In genomic region chr11:59801981-59802638, GRCh38 we compare ENCODE assay signal across 9 cellular contexts. TPM values are rescaled to one million over a fixed set of nuclear protein-coding genes. Genes with fewer than 3 reads are reported as not detected.
DNase-seq lines count a peak whose midpoint lies in the region; ATAC-seq and TF ChIP-seq lines count a peak whose summit lies in the region.
"Had no signal": no experiment of that assay in that cellular context is flagged by ENCODE, and none has a peak within 500 bp of the region (broad histone marks: within the 10 kb centered on the region; RNA-seq: fewer than 3 reads in every experiment).

No MANE protein-coding gene starts in this region.

- CTCF ChIA-PET in RWPE1 (lab: Yijun Ruan, JAX) = interaction anchor here (2.4 kb wide), 1 partner anchor 47 kb away, joined by 33 read pairs; the partner anchor contains the start of gene STX3

- no peak overlapping the region for H3K4me3 ChIP-seq in mesodermal cell (ENCODE audit: extremely low read depth, insufficient read depth, low read length, poor library complexity, severe bottlenecking)

- no peak overlapping the region for H3K4me3 Mint-ChIP-seq in immature natural killer cell
- H3K4me3 Mint-ChIP-seq: activated B cell treated with CpG ODN at 0.5 μM for 24 hours had no signal

- H3K27ac Mint-ChIP-seq in immature natural killer cell = no peak overlapping the region
- H3K27ac Mint-ChIP-seq: activated B cell treated with CpG ODN at 0.5 μM for 24 hours had no signal

- peaks cover 0 to 3% (median 2%) of the 10 kb centered on the region in 3 donors for H3K27me3 Mint-ChIP-seq in immature natural killer cell (ENCODE audit: low read depth in 3 of 3)
- H3K27me3 Mint-ChIP-seq: activated B cell treated with CpG ODN at 0.5 μM for 24 hours had no signal

- TF ChIP-seq CTCF in RWPE1 (conservative IDR thresholded peaks at IDR 0.05; ENCODE audit: low read depth) = no peak

- H3K9me3 Mint-ChIP-seq in immature natural killer cell = no peaks in the 10 kb centered on the region
- H3K9me3 Mint-ChIP-seq: activated B cell treated with CpG ODN at 0.5 μM for 24 hours had no signal

- ATAC-seq in HG03025 (IDR thresholded peaks at IDR 0.05; ENCODE audit: low FRiP score, unreplicated experiment) = peak; percentile 17

- WGBS in mesodermal cell (ENCODE audit: insufficient coverage in 2 of 2), 2 experiments = 60 to 74% methylated on average over 5 of the region's 5 CpGs

- peaks cover 18 to 32% (median 21%) of the 10 kb centered on the region in 3 donors for H3K36me3 Mint-ChIP-seq in immature natural killer cell

- no peaks in the 10 kb centered on the region for H3K9me3 ChIP-seq in mesodermal cell (ENCODE audit: control insufficient read depth, low read length)

- H3K4me1 ChIP-seq in mesodermal cell (ENCODE audit: control insufficient read depth, insufficient read depth, low read length, poor library complexity, severe bottlenecking) = peaks cover 10% of the 10 kb centered on the region

- peak overlapping the region; percentile 78 for H3K27ac ChIP-seq in mesodermal cell (ENCODE audit: low read depth, low read length, severe bottlenecking)
- H3K27ac ChIP-seq in RWPE1 = no peak overlapping the region

- DNase-seq in C1 segment of cervical spinal cord (lab: John Stamatoyannopoulos, UW) (peak in 9 of 14 donors; percentile 8 to 75 (median 39)), cerebellum (ENCODE audit: low spot score) (peak; percentile 51), RWPE1 (ENCODE audit: low spot score) (no peak), immature natural killer cell (no peak), NAMALWA (ENCODE audit: low spot score) (no peak)
- no peak for DNase-seq in stimulated activated CD4-positive, alpha-beta T cell treated with anti-CD3 and anti-CD28 coated beads, Interleukin-1b, Interleukin-23, amount 100 ng/mL, for 48 hours
- DNase-seq: activated B cell treated with CpG ODN at 0.5 μM for 24 hours had no signal

- peaks cover 0 to 7% of the 10 kb centered on the region in 2 donors for H3K4me1 Mint-ChIP-seq in immature natural killer cell
- H3K4me1 Mint-ChIP-seq: activated B cell treated with CpG ODN at 0.5 μM for 24 hours had no signal

- H3K36me3 ChIP-seq in mesodermal cell (ENCODE audit: control insufficient read depth, insufficient read depth, low read length) = peaks cover 69% of the 10 kb centered on the region

- POLR2A ChIA-PET in RWPE1 (lab: Yijun Ruan, JAX; ENCODE audit: low non-redundant PET) = no interaction called here

RNA-seq across cellular contexts. Expression of gene MRPL16, which starts 8.5 kb away (rescaled TPM):
- 14.3 TPM for total RNA-seq in cerebellum
- 55.4 TPM for polyA plus RNA-seq in mesodermal cell (2013, experiment 1 of 2)
- 53.2 TPM for polyA plus RNA-seq in mesodermal cell (2013, experiment 2 of 2)
- 10 to 100 TPM; 64.1 to 77.5 (median 68.7) TPM for polyA plus RNA-seq in immature natural killer cell

RNA-seq across cellular contexts. Expression of gene CBLIF, which starts 43.2 kb away (rescaled TPM):
- total RNA-seq in cerebellum = not detected
- polyA plus RNA-seq in mesodermal cell (2013, experiment 1 of 2) = not detected
- not detected for polyA plus RNA-seq in mesodermal cell (2013, experiment 2 of 2)
- not detected for polyA plus RNA-seq in immature natural killer cell
- total RNA-seq: activated B cell treated with CpG ODN at 0.5 μM for 24 hours had no signal

RNA-seq across cellular contexts. Expression of gene STX3, which starts 46.9 kb away (rescaled TPM):
- 22.2 TPM for total RNA-seq in cerebellum
- 75.1 TPM for polyA plus RNA-seq in mesodermal cell (2013, experiment 1 of 2)
- 71.1 TPM for polyA plus RNA-seq in mesodermal cell (2013, experiment 2 of 2)
- 1 to 10 TPM; 3.1 to 9.6 (median 7.0) TPM for polyA plus RNA-seq in immature natural killer cell

Comparison
In these comparisons a context has a peak if more than half of its experiments do, and no peak if none do; other contexts are left out.
1. DNase-seq: peak in C1 segment of cervical spinal cord (9 of 14) and cerebellum (single experiment); none in RWPE1 (single experiment), immature natural killer cell (0 of 3), NAMALWA (single experiment) and stimulated activated CD4-positive, alpha-beta T cell treated with anti-CD3 and anti-CD28 coated beads, Interleukin-1b, Interleukin-23, amount 100 ng/mL, for 48 hours (single experiment).